Comparison of ENCODE assay signal across 8 cellular contexts in genomic region chrX:130082244-130083106, GRCh38. TPM values are rescaled to one million over a fixed set of nuclear protein-coding genes. Genes with fewer than 3 reads are reported as not detected.
DNase-seq lines count a peak whose midpoint lies in the region; ATAC-seq and TF ChIP-seq lines count a peak whose summit lies in the region.

No MANE protein-coding gene starts in this region.

- peaks cover 0 to 74% (median 24%) of the 10 kb centered on the region in 4 donors for H3K4me1 Mint-ChIP-seq in CD4-positive, CD25-positive, alpha-beta regulatory T cell

- intact Hi-C loops in heart left ventricle (cut with DNase I): loop anchor here in 5 of 10 donors (2.0 to 5.0 kb wide), 4 partner anchors 35 to 110 kb away; no protein-coding TSS in a partner anchor

- no peaks in the 10 kb centered on the region for H3K9me3 Mint-ChIP-seq in CD4-positive, CD25-positive, alpha-beta regulatory T cell

- H3K36me3 Mint-ChIP-seq in CD4-positive, CD25-positive, alpha-beta regulatory T cell: peaks cover 7% of the 10 kb centered on the region

- no peak for TF ChIP-seq POLR2A in heart left ventricle (IDR thresholded peaks at IDR 0.05)

- 20 to 59% (median 35%) methylated on average over 28 of the region's 28 CpGs for WGBS in heart left ventricle, 4 donors

- H3K27me3 Mint-ChIP-seq in CD4-positive, CD25-positive, alpha-beta regulatory T cell: no peaks in the 10 kb centered on the region

- H3K27ac ChIP-seq in CD4-positive, CD25-positive, alpha-beta regulatory T cell (ENCODE audit: insufficient read depth, low read length, poor library complexity, severe bottlenecking): peak overlapping the region; percentile 77
- peak overlapping the region in 10 of 12 donors; percentile 22 to 76 (median 46) for H3K27ac ChIP-seq in heart left ventricle

- H3K27ac Mint-ChIP-seq in CD4-positive, CD25-positive, alpha-beta regulatory T cell: peak overlapping the region; percentile 85 to 94 (median 92)

- H3K27me3 ChIP-seq in CD4-positive, CD25-positive, alpha-beta regulatory T cell (ENCODE audit: control insufficient read depth, insufficient read depth, low read length): no peaks in the 10 kb centered on the region
- H3K27me3 ChIP-seq in heart left ventricle (no peaks in the 10 kb centered on the region), BE2C (no peaks in the 10 kb centered on the region)

- H3K9me3 ChIP-seq in CD4-positive, CD25-positive, alpha-beta regulatory T cell (ENCODE audit: control insufficient read depth in 2 of 2, low read length in 2 of 2): no peaks in the 10 kb centered on the region
- no peaks in the 10 kb centered on the region for H3K9me3 ChIP-seq in heart left ventricle
- no peaks in the 10 kb centered on the region for H3K9me3 ChIP-seq in BE2C

- ATAC-seq in CD4-positive, CD25-positive, alpha-beta regulatory T cell (ENCODE audit: low read depth in 2 of 2): peak; percentile 79 to 83
- ATAC-seq in GM21390 (IDR thresholded peaks at IDR 0.05; ENCODE audit: unreplicated experiment) (peak; percentile 46), heart left ventricle (peak; percentile 29 to 85 (median 57))

- peak overlapping the region; percentile 19 for H3K4me3 ChIP-seq in CD4-positive, CD25-positive, alpha-beta regulatory T cell (ENCODE audit: low read depth, low read length)
- peak overlapping the region in 7 of 12 donors; percentile 10 to 34 (median 24) for H3K4me3 ChIP-seq in heart left ventricle
- H3K4me3 ChIP-seq in BE2C (ENCODE audit: low read depth, low read length): no peak overlapping the region

- peaks cover 8% of the 10 kb centered on the region for H3K36me3 ChIP-seq in CD4-positive, CD25-positive, alpha-beta regulatory T cell (ENCODE audit: control insufficient read depth, insufficient read depth, low read length)
- H3K36me3 ChIP-seq in heart left ventricle: no peaks in the 10 kb centered on the region
- no peaks in the 10 kb centered on the region for H3K36me3 ChIP-seq in BE2C

- H3K4me1 ChIP-seq in CD4-positive, CD25-positive, alpha-beta regulatory T cell (ENCODE audit: control insufficient read depth, insufficient read depth, low read length, poor library complexity, severe bottlenecking): peaks cover 75% of the 10 kb centered on the region
- H3K4me1 ChIP-seq in heart left ventricle (peaks cover 0 to 69% (median 15%) of the 10 kb centered on the region in 12 donors), BE2C (peaks cover 10% of the 10 kb centered on the region)

- H3K4me3 Mint-ChIP-seq in CD4-positive, CD25-positive, alpha-beta regulatory T cell: peak overlapping the region; percentile 88 to 98 (median 88)

- TF ChIP-seq CTCF in heart left ventricle (IDR thresholded peaks at IDR 0.05) (peak in 5 of 12 donors; percentile 14 to 38 (median 25)), BE2C (IDR thresholded peaks at IDR 0.05; ENCODE audit: low read depth, low read length) (no peak)

- peak; percentile 45 to 95 (median 74) for DNase-seq in CD4-positive, CD25-positive, alpha-beta regulatory T cell
- DNase-seq in KG1 (lab: John Stamatoyannopoulos, UW) (peak; percentile 23), heart left ventricle (peak; percentile 49 to 64 (median 52)), BE2C (no peak), cortex of kidney (lab: John Stamatoyannopoulos, UW) (no peak)
- DNase-seq in activated CD8-positive, alpha-beta memory T cell treated with anti-CD3 and anti-CD28 coated beads for 48 hours (ENCODE audit: low read depth in 2 of 3, low spot score in 2 of 3): peak in 2 of 3 experiments; percentile 34 to 67
- DNase-seq in stimulated activated CD4-positive, alpha-beta T cell treated with anti-CD3 and anti-CD28 coated beads, Interleukin-4, amount 100 ng/mL, for 48 hours (ENCODE audit: low read depth in 2 of 2): peak; percentile 51 to 61

RNA-seq across cellular contexts. Expression of gene ELF4, which starts 27.8 kb away (rescaled TPM):
- total RNA-seq in CD4-positive, CD25-positive, alpha-beta regulatory T cell: 46.7 TPM
- polyA plus RNA-seq in CD4-positive, CD25-positive, alpha-beta regulatory T cell: 10 to 100 TPM; 12.1 to 15.7 (median 14.0) TPM
- total RNA-seq in heart left ventricle: 10 to 100 TPM in 1 of 9 donors, 1 to 10 TPM in 8; 1.8 to 13.7 (median 3.2) TPM
- 1 to 10 TPM; 1.3 to 5.3 TPM for polyA plus RNA-seq in heart left ventricle
- polyA plus RNA-seq in BE2C (2012; ENCODE audit: insufficient read depth, insufficient read length, low read depth): 0.39 TPM

Comparison
In these comparisons a context has a peak if more than half of its experiments do, and no peak if none do; other contexts are left out.
1. DNase-seq: peak in CD4-positive, CD25-positive, alpha-beta regulatory T cell (3 of 3), KG1 (single experiment), activated CD8-positive, alpha-beta memory T cell treated with anti-CD3 and anti-CD28 coated beads for 48 hours (2 of 3), heart left ventricle (5 of 5) and stimulated activated CD4-positive, alpha-beta T cell treated with anti-CD3 and anti-CD28 coated beads, Interleukin-4, amount 100 ng/mL, for 48 hours (2 of 2); none in BE2C (single experiment) and cortex of kidney (single experiment).
2. Peak in every context shown above with its lines, with median percentiles within 50 percentile points of each other: ATAC-seq.